In the genomic region with DNA sequence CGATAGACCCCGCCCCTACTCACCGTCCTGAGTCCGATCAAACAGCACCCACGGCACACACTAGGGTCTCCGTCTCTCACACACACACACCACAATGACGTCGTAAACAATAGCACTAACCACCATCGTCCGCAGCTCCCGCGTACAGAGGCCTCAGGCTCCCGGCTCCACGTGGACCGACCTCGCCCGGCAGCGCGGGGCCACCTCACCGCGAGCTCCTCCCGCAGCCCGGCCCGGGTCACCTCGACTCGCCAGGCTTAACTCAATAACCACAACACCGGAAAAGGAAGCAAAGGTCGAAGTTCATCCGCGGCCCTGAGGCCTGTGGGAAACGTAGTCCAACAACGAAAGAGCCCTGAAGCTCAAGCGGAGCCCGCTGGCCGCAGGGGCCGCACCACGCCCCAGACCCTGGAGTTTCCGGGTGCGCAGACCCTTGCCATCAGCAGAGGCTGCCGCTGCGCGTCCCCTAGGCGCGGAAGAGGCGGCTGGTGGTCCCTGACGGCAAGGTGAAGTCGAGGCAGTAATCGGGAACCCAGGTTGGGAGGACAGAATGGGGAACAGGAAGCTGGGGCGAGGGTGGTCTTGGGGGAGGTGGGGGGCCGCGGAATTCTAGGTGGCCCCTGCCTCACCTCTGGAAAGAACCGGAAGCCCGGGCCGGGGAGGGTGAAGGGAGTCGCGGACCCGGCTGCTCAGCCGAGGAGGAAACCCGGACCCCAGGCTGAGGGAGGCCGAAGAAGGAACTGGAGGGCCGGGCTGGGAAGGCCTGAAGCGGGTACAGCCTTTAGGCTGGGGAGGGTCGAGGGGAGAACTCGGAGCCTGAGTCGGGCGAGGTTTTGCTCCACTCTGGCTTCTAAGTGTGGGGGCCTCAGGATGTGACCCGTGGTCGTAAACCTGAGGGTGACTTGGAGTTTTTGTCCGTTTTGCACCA, we compare ENCODE assay signal across 8 cellular contexts. TPM values are rescaled to one million over a fixed set of nuclear protein-coding genes. Genes with fewer than 3 reads are reported as not detected.
DNase-seq lines count a peak whose midpoint lies in the region; ATAC-seq, FAIRE-seq and TF ChIP-seq lines count a peak whose summit lies in the region.

A gene (minus strand): TSS at position 273 of the 928 bp plus-strand sequence. CDS start 946 bp downstream, outside the sequence.

- H3K4me1 ChIP-seq in HUES64 (ENCODE audit: insufficient read depth, low read length) (peaks cover 6% of the 10 kb centered on the region; the same call in 1 of the 2 replicates), OCI-LY1 (ENCODE audit: insufficient read depth, low read length, severe bottlenecking) (peaks cover 20% of the 10 kb centered on the region)

- TF ChIP-seq CTCF in D721Med (IDR thresholded peaks at IDR 0.05; ENCODE audit: insufficient read depth, missing control alignments), result no peak
- no peak for TF ChIP-seq CTCF in OCI-LY1 (IDR thresholded peaks at IDR 0.05; ENCODE audit: low read length)
- no peak for TF ChIP-seq CTCF in epithelial cell of esophagus (IDR thresholded peaks at IDR 0.05; ENCODE audit: insufficient read depth, low read depth, low read length, missing control alignments)

- H2AFZ ChIP-seq in OCI-LY1 (ENCODE audit: low read length), result no peak within 1 kb of the TSS

- H3K9me2 ChIP-seq in OCI-LY1 (ENCODE audit: low read depth, low read length), result no peaks in the 10 kb centered on the region

- H3K27me3 ChIP-seq in HUES64 (ENCODE audit: insufficient read depth, low read length), result no peaks in the 10 kb centered on the region
- H3K27me3 ChIP-seq in OCI-LY1 (ENCODE audit: insufficient read depth, low read length), result no peaks in the 10 kb centered on the region

- H3K4me2 ChIP-seq in OCI-LY1 (ENCODE audit: low read length), result peak within 1 kb of the TSS; percentile 76

- peak within 1 kb of the TSS; percentile 80 for H3K4me3 ChIP-seq in HUES64 (ENCODE audit: low read length)
- peak within 1 kb of the TSS; percentile 73 for H3K4me3 ChIP-seq in OCI-LY1 (ENCODE audit: low read depth, low read length, poor library complexity, severe bottlenecking)
- peak within 1 kb of the TSS; percentile 97 for H3K4me3 ChIP-seq in epithelial cell of esophagus (ENCODE audit: low read length)

- peak; percentile 89 for ATAC-seq in GM21447 (IDR thresholded peaks at IDR 0.05; ENCODE audit: unreplicated experiment)

- peaks cover 27% of the 10 kb centered on the region for H3K79me2 ChIP-seq in OCI-LY1 (ENCODE audit: insufficient read depth, low read length)

- peak; percentile 81 for DNase-seq in D721Med (ENCODE audit: insufficient read length, low spot score)
- peak; percentile 88 for DNase-seq in activated CD8-positive, alpha-beta memory T cell treated with anti-CD3 and anti-CD28 coated beads, Interleukin-2, amount 50 U/mL, for 48 hours
- peak; percentile 92 for DNase-seq in epithelial cell of esophagus (ENCODE audit: low read depth)
- peak; percentile 83 for DNase-seq in middle frontal gyrus (ENCODE audit: extremely low spot score, low spot score)
- DNase-seq in stimulated activated CD8-positive, alpha-beta memory T cell treated with anti-CD3 and anti-CD28 coated beads, Interleukin-2, amount 100 ng/mL, for 48 hours (ENCODE audit: low read depth in 2 of 2), result peak; percentile 66 to 82

- H3K27ac ChIP-seq in HUES64 (ENCODE audit: low read depth, low read length), result peak within 1 kb of the TSS; percentile 36
- peak within 1 kb of the TSS; percentile 51 for H3K27ac ChIP-seq in OCI-LY1 (ENCODE audit: low read depth, low read length, poor library complexity, severe bottlenecking)

- no peaks in the 10 kb centered on the region for H3K9me3 ChIP-seq in HUES64 (ENCODE audit: insufficient read depth, low read depth, low read length)
- peaks cover 2% of the 10 kb centered on the region for H3K9me3 ChIP-seq in OCI-LY1 (ENCODE audit: low read length)

- peaks cover 33% of the 10 kb centered on the region for H3K36me3 ChIP-seq in HUES64 (ENCODE audit: insufficient read depth, low read length)
- H3K36me3 ChIP-seq in OCI-LY1 (ENCODE audit: insufficient read depth, low read length), result peaks cover 69% of the 10 kb centered on the region

- H4K20me1 ChIP-seq in OCI-LY1 (ENCODE audit: insufficient read depth, low read length), result no peaks in the 10 kb centered on the region

- H3F3A ChIP-seq in OCI-LY1 (ENCODE audit: insufficient read depth, low read length), result no peaks in the 10 kb centered on the region

- FAIRE-seq in D721Med (lab: Jason Lieb, UNC), result no peak

- H3K9ac ChIP-seq in HUES64 (ENCODE audit: low read depth, low read length), result peak within 1 kb of the TSS; percentile 82
- peak within 1 kb of the TSS; percentile 81 for H3K9ac ChIP-seq in OCI-LY1 (ENCODE audit: low read length)

- under 1% methylated on average over 69 of the region's 69 CpGs for WGBS in HUES64

RNA-seq across cellular contexts. Expression of the gene that starts here (rescaled TPM):
- 6.3 TPM for polyA plus RNA-seq in HUES64 (2013, experiment 1 of 2)
- polyA plus RNA-seq in HUES64 (2013, experiment 2 of 2), result 7.1 TPM

Comparison
In these comparisons a context has a peak if more than half of its experiments do, and no peak if none do; other contexts are left out.
1. Peak in every context shown above with its lines: DNase-seq, ATAC-seq, H3K4me3 ChIP-seq and H3K27ac ChIP-seq.